In genomic region chr3:3800685-3801509, GRCh38 we compare ENCODE assay signal across 8 cellular contexts. TPM values are rescaled to one million over a fixed set of nuclear protein-coding genes. Genes with fewer than 3 reads are reported as not detected.
A peak's percentile ranks its signal among the peaks of the same experiment; 100 is the strongest.
DNase-seq lines count a peak whose midpoint lies in the region; ATAC-seq, FAIRE-seq and TF ChIP-seq lines count a peak whose summit lies in the region.

No MANE protein-coding gene starts in this region.

- H3K9ac ChIP-seq in Loucy (ENCODE audit: low read depth, low read length, poor library complexity, severe bottlenecking): no peak overlapping the region
- H3K9ac ChIP-seq in liver (ENCODE audit: low read depth in 1 of 2, low read length in 2 of 2): no peak overlapping the region

- peaks cover 44% of the 10 kb centered on the region for H3K27me3 ChIP-seq in Loucy (ENCODE audit: insufficient read depth, low read length, poor library complexity, severe bottlenecking)
- peaks cover 8% of the 10 kb centered on the region for H3K27me3 ChIP-seq in bronchial epithelial cell (ENCODE audit: control insufficient read depth, insufficient read depth, low read length)
- peaks cover 0 to 4% (median 1%) of the 10 kb centered on the region in 4 donors for H3K27me3 ChIP-seq in liver (ENCODE audit: control insufficient read depth in 4 of 4, insufficient read depth in 4 of 4, low read length in 3 of 4)

- no peaks in the 10 kb centered on the region for H3K79me2 ChIP-seq in Loucy (ENCODE audit: insufficient read depth, low read length)

- H3K9me3 Mint-ChIP-seq in stimulated activated naive CD8-positive, alpha-beta T cell treated with anti-CD3 and anti-CD28 coated beads, Interleukin-15, amount 100 ng/mL, for 72 hours: no peaks in the 10 kb centered on the region

- H2AFZ ChIP-seq in Loucy (ENCODE audit: low read length): no peak overlapping the region

- H3K27me3 Mint-ChIP-seq in stimulated activated naive CD8-positive, alpha-beta T cell treated with anti-CD3 and anti-CD28 coated beads, Interleukin-15, amount 100 ng/mL, for 72 hours: peaks cover 19% of the 10 kb centered on the region

- H3K4me1 ChIP-seq in Loucy (ENCODE audit: insufficient read depth, low read length, poor library complexity, severe bottlenecking) (no peaks in the 10 kb centered on the region), liver (ENCODE audit: control insufficient read depth in 4 of 4, insufficient read depth in 4 of 4, low read length in 3 of 4) (peaks cover 15 to 28% (median 24%) of the 10 kb centered on the region in 4 donors)

- H3K36me3 ChIP-seq in Loucy (ENCODE audit: insufficient read depth, low read length): no peaks in the 10 kb centered on the region
- H3K36me3 ChIP-seq in bronchial epithelial cell (ENCODE audit: control insufficient read depth, insufficient read depth, low read length): no peaks in the 10 kb centered on the region
- H3K36me3 ChIP-seq in liver (ENCODE audit: control insufficient read depth in 4 of 4, insufficient read depth in 3 of 4, low read depth in 1 of 4, low read length in 3 of 4): no peaks in the 10 kb centered on the region

- H3K9me3 ChIP-seq in Loucy (ENCODE audit: insufficient read depth, low read depth, low read length) (no peaks in the 10 kb centered on the region), liver (ENCODE audit: control insufficient read depth in 4 of 4, low read length in 3 of 4) (no peaks in the 10 kb centered on the region)

- H3K27ac ChIP-seq in liver (ENCODE audit: low read depth in 1 of 2, low read length in 2 of 2): no peak overlapping the region

- peak overlapping the region; percentile 92 to 95 for H3K4me3 Mint-ChIP-seq in stimulated activated naive CD8-positive, alpha-beta T cell treated with anti-CD3 and anti-CD28 coated beads, Interleukin-15, amount 100 ng/mL, for 72 hours

- H3K4me3 ChIP-seq in Loucy (ENCODE audit: low read length, poor library complexity, severe bottlenecking): no peak overlapping the region
- peak overlapping the region; percentile 15 for H3K4me3 ChIP-seq in bronchial epithelial cell (ENCODE audit: low read depth, low read length)
- peak overlapping the region; percentile 25 to 66 (median 28) for H3K4me3 ChIP-seq in liver (ENCODE audit: low read depth in 1 of 3, low read length in 3 of 3)

- FAIRE-seq in bronchial epithelial cell (lab: Jason Lieb, UNC): no peak

- 5% methylated on average over 52 of the region's 53 CpGs for WGBS in liver

- no peaks in the 10 kb centered on the region for H3F3A ChIP-seq in Loucy (ENCODE audit: low read depth)

- DNase-seq in bronchial epithelial cell (ENCODE audit: low read depth) (no peak), CD1c-positive myeloid dendritic cell (ENCODE audit: extremely low spot score) (no peak), NCI-H2081 treated with DMSO at 0.1 percent for 48 hours (lab: John Stamatoyannopoulos, UW) (no peak)
- DNase-seq in stimulated activated naive CD8-positive, alpha-beta T cell treated with anti-CD3 and anti-CD28 coated beads, Interleukin-15, amount 100 ng/mL, for 72 hours: peak; percentile 11 to 14

- no peak for ATAC-seq in stimulated activated naive CD8-positive, alpha-beta T cell treated with anti-CD3 and anti-CD28 coated beads, Interleukin-15, amount 100 ng/mL, for 72 hours
- ATAC-seq in HG03442 (IDR thresholded peaks at IDR 0.05; ENCODE audit: unreplicated experiment): no peak
- ATAC-seq in GM19324 (IDR thresholded peaks at IDR 0.05; ENCODE audit: low FRiP score, unreplicated experiment): no peak

- no peaks in the 10 kb centered on the region for H4K20me1 ChIP-seq in Loucy (ENCODE audit: insufficient read depth, low read length, poor library complexity, severe bottlenecking)

- H3K4me1 Mint-ChIP-seq in stimulated activated naive CD8-positive, alpha-beta T cell treated with anti-CD3 and anti-CD28 coated beads, Interleukin-15, amount 100 ng/mL, for 72 hours: peaks cover 22% of the 10 kb centered on the region

- H3K4me2 ChIP-seq in Loucy (ENCODE audit: low read depth, low read length, poor library complexity, severe bottlenecking): peak overlapping the region; percentile 65

- TF ChIP-seq CTCF in Loucy (conservative IDR thresholded peaks at IDR 0.05; ENCODE audit: low read length) (no peak), bronchial epithelial cell (IDR thresholded peaks at IDR 0.05; ENCODE audit: insufficient read depth, low read length, severe bottlenecking) (no peak), liver (IDR thresholded peaks at IDR 0.05; ENCODE audit: low read depth, low read length, missing input control) (no peak)

- no peak overlapping the region for H3K27ac Mint-ChIP-seq in stimulated activated naive CD8-positive, alpha-beta T cell treated with anti-CD3 and anti-CD28 coated beads, Interleukin-15, amount 100 ng/mL, for 72 hours

- TF ChIP-seq RAD21 in liver (IDR thresholded peaks at IDR 0.05): no peak

- H3K9me2 ChIP-seq in Loucy (replicated peaks; ENCODE audit: low read depth, low read length): no peaks in the 10 kb centered on the region

TF ChIP-seq in liver, 16 proteins besides CTCF, POLR2A, EP300 and RAD21:
- TF ChIP-seq SP1 (IDR thresholded peaks at IDR 0.05): no peak
- no peak for TF ChIP-seq FOXA1 (IDR thresholded peaks at IDR 0.05)
- TF ChIP-seq YY1 (IDR thresholded peaks at IDR 0.05): no peak
- no peak for TF ChIP-seq JUND (IDR thresholded peaks at IDR 0.05)
- TF ChIP-seq, protein P1, sequence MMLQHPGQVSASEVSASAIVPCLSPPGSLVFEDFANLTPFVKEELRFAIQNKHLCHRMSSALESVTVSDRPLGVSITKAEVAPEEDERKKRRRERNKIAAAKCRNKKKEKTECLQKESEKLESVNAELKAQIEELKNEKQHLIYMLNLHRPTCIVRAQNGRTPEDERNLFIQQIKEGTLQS (IDR thresholded peaks at IDR 0.05): no peak
- TF ChIP-seq NR2F2 (IDR thresholded peaks at IDR 0.05): no peak
- no peak for TF ChIP-seq EGR1 (IDR thresholded peaks at IDR 0.05; ENCODE audit: low read depth in 2 of 2)
- TF ChIP-seq FOXA2 (IDR thresholded peaks at IDR 0.05): no peak
- TF ChIP-seq HNF4A (conservative IDR thresholded peaks at IDR 0.05): no peak
- TF ChIP-seq RXRA (IDR thresholded peaks at IDR 0.05): no peak
- TF ChIP-seq, protein P2, sequence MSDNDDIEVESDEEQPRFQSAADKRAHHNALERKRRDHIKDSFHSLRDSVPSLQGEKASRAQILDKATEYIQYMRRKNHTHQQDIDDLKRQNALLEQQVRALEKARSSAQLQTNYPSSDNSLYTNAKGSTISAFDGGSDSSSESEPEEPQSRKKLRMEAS (IDR thresholded peaks at IDR 0.05): no peak
- TF ChIP-seq HNF4G (IDR thresholded peaks at IDR 0.05): no peak
- no peak for TF ChIP-seq TAF1 (conservative IDR thresholded peaks at IDR 0.05)
- TF ChIP-seq, protein P3, sequence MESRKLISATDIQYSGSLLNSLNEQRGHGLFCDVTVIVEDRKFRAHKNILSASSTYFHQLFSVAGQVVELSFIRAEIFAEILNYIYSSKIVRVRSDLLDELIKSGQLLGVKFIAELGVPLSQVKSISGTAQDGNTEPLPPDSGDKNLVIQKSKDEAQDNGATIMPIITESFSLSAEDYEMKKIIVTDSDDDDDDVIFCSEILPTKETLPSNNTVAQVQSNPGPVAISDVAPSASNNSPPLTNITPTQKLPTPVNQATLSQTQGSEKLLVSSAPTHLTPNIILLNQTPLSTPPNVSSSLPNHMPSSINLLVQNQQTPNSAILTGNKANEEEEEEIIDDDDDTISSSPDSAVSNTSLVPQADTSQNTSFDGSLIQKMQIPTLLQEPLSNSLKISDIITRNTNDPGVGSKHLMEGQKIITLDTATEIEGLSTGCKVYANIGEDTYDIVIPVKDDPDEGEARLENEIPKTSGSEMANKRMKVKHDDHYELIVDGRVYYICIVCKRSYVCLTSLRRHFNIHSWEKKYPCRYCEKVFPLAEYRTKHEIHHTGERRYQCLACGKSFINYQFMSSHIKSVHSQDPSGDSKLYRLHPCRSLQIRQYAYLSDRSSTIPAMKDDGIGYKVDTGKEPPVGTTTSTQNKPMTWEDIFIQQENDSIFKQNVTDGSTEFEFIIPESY (IDR thresholded peaks at IDR 0.05): no peak
- no peak for TF ChIP-seq REST (IDR thresholded peaks at IDR 0.05)
- no peak for TF ChIP-seq GABPA (IDR thresholded peaks at IDR 0.05 in 1 of 2, conservative IDR thresholded peaks at IDR 0.05 in 1 of 2)
TF ChIP-seq in liver: peak in this region for 0.

RNA-seq across cellular contexts. Expression of gene LRRN1, which starts 1.7 kb away (rescaled TPM):
- 0.26 TPM in 2 replicates for total RNA-seq in bronchial epithelial cell
- under 1 TPM; 0.33 to 0.59 TPM for total RNA-seq in liver
- under 1 TPM; 0.14 to 0.22 TPM for polyA plus RNA-seq in liver

Comparison
In these comparisons a context has a peak if more than half of its experiments do, and no peak if none do; other contexts are left out.
1. DNase-seq: peak in stimulated activated naive CD8-positive, alpha-beta T cell treated with anti-CD3 and anti-CD28 coated beads, Interleukin-15, amount 100 ng/mL, for 72 hours (2 of 2); none in bronchial epithelial cell (single experiment), CD1c-positive myeloid dendritic cell (single experiment) and NCI-H2081 treated with DMSO at 0.1 percent for 48 hours (single experiment).